In genomic region chr21:37827878-37828277, GRCh38 we compare ENCODE assay signal across 14 cellular contexts.
DNase-seq lines count a peak whose midpoint lies in the region; ATAC-seq and TF ChIP-seq lines count a peak whose summit lies in the region.
"Had no signal": no experiment of that assay in that cellular context is flagged by ENCODE, and none has a peak within 500 bp of the region (broad histone marks: within the 10 kb centered on the region; RNA-seq: fewer than 3 reads in every experiment).

No MANE protein-coding gene starts in this region.

- H3K9me3 ChIP-seq in transverse colon = no peaks in the 10 kb centered on the region

- H3K4me1 ChIP-seq in transverse colon = peaks cover 0 to 25% (median 17%) of the 10 kb centered on the region in 4 donors

- H3K27me3 ChIP-seq in transverse colon (no peaks in the 10 kb centered on the region), brain microvascular endothelial cell (replicated peaks) (no peaks in the 10 kb centered on the region)

- no peak overlapping the region for H3K4me3 ChIP-seq in transverse colon
- no peak overlapping the region for H3K4me3 ChIP-seq in brain microvascular endothelial cell (ENCODE audit: low read depth, low read length)

- in situ Hi-C loops in transverse colon (cut with MboI; ENCODE audit: low pct_ligation_motif_present in 1 of 4, low pct_unique_long_range_greater_than_20kb in 1 of 4, low sequenced_read_pairs in 3 of 4) (no loop called here), brain microvascular endothelial cell (cut with HindIII; ENCODE audit: low pct_ligation_motif_present, low sequenced_read_pairs) (no loop called here)

- DNase-seq in DMS153 (lab: John Stamatoyannopoulos, UW) = peak; percentile 14
- no peak for DNase-seq in DMS153 treated with DMSO at 0.1 percent for 48 hours (lab: John Stamatoyannopoulos, UW; ENCODE audit: unreplicated experiment)
- DNase-seq in left colon = peak; percentile 20 to 47
- DNase-seq in transverse colon = peak; percentile 44
- no peak for DNase-seq in stimulated activated naive CD8-positive, alpha-beta T cell treated with anti-CD3 and anti-CD28 coated beads, Interleukin-15, Interleukin-2, amounts not matched to agents 100 U/mL and 50 U/mL, for 24 hours
- no peak for DNase-seq in brain microvascular endothelial cell
- DNase-seq in sciatic nerve (ENCODE audit: low spot score) = no peak
- DNase-seq: Calu3; CD4-positive, alpha-beta memory T cell; DND-41; KG1; NCI-H1930; Right ventricle myocardium superior had no signal

- WGBS in transverse colon (ENCODE audit: low coverage in 1 of 2), 2 donors = 20 to 58% methylated on average over 1 to 4 of the region's 4 CpGs

- TF ChIP-seq EP300 in transverse colon (IDR thresholded peaks at IDR 0.05; ENCODE audit: low read depth) = no peak

- no peak for TF ChIP-seq POLR2A in transverse colon (IDR thresholded peaks at IDR 0.05)

- TF ChIP-seq CTCF in transverse colon (IDR thresholded peaks at IDR 0.05) (no peak), brain microvascular endothelial cell (IDR thresholded peaks at IDR 0.05; ENCODE audit: low read depth, low read length, missing control alignments) (no peak)

- peak; percentile 68 for ATAC-seq in left colon
- no peak for ATAC-seq in stimulated activated naive CD8-positive, alpha-beta T cell treated with anti-CD3 and anti-CD28 coated beads, Interleukin-15, Interleukin-2, amounts not matched to agents 100 U/mL and 50 U/mL, for 24 hours
- ATAC-seq in sciatic nerve = no peak

- peak overlapping the region; percentile 38 for H3K27ac ChIP-seq in angular gyrus (ENCODE audit: low read depth, low read length)
- H3K27ac ChIP-seq in transverse colon = no peak overlapping the region
- no peak overlapping the region for H3K27ac ChIP-seq in brain microvascular endothelial cell

- intact Hi-C loops in left colon (cut with DNase I, micrococcal nuclease) (no loop called here), transverse colon (cut with DNase I; ENCODE audit: low total_unique reads) (no loop called here), sciatic nerve (cut with DNase I) (no loop called here)

- H3K36me3 ChIP-seq in transverse colon (no peaks in the 10 kb centered on the region), brain microvascular endothelial cell (replicated peaks) (no peaks in the 10 kb centered on the region)

Comparison
In these comparisons a context has a peak if more than half of its experiments do, and no peak if none do; other contexts are left out.
1. DNase-seq: peak in DMS153 (single experiment), left colon (2 of 2) and transverse colon (single experiment); none in DMS153 treated with DMSO at 0.1 percent for 48 hours (single experiment), stimulated activated naive CD8-positive, alpha-beta T cell treated with anti-CD3 and anti-CD28 coated beads, Interleukin-15, Interleukin-2, amounts not matched to agents 100 U/mL and 50 U/mL, for 24 hours (single experiment), brain microvascular endothelial cell (single experiment) and sciatic nerve (single experiment).